ENCODE assay signal across 9 cellular contexts in genomic region chr22:29315286-29316195, GRCh38. TPM values are rescaled to one million over a fixed set of nuclear protein-coding genes. Genes with fewer than 3 reads are reported as not detected.
DNase-seq lines count a peak whose midpoint lies in the region; ATAC-seq, FAIRE-seq and TF ChIP-seq lines count a peak whose summit lies in the region.
"Had no signal": no experiment of that assay in that cellular context is flagged by ENCODE, and none has a peak within 500 bp of the region (broad histone marks: within the 10 kb centered on the region; RNA-seq: fewer than 3 reads in every experiment).

Gene RASL10A (minus strand): TSS chr22:29315697. CDS start chr22:29315246, 451 bp downstream.

- H3K27me3 ChIP-seq in right lobe of liver, result peaks cover 0 to 9% of the 10 kb centered on the region in 2 donors
- peaks cover 0 to 37% of the 10 kb centered on the region in 2 donors for H3K27me3 ChIP-seq in tibial artery

- 2% methylated on average over 11 of the region's 106 CpGs for WGBS in right lobe of liver (ENCODE audit: insufficient coverage, low coverage, low lambda C conversion rate, missing lambda C conversion rate)

- H3K36me3 ChIP-seq in right lobe of liver (no peaks in the 10 kb centered on the region), tibial artery (no peaks in the 10 kb centered on the region)

- H3K27ac ChIP-seq in right lobe of liver (no peak within 1 kb of the TSS), tibial artery (no peak within 1 kb of the TSS)

- H3K4me1 Mint-ChIP-seq in activated naive CD4-positive, alpha-beta T cell treated with anti-CD3 and anti-CD28 coated beads for 36 hours (ENCODE audit: low read depth), result peaks cover 21% of the 10 kb centered on the region
- H3K4me1 Mint-ChIP-seq in activated naive CD8-positive, alpha-beta T cell treated with anti-CD3 and anti-CD28 coated beads for 36 hours, result peaks cover 20% of the 10 kb centered on the region

- CTCF ChIA-PET in activated naive CD4-positive, alpha-beta T cell treated with anti-CD3 and anti-CD28 coated beads for 36 hours (lab: Charles Lee), result no interaction called here

- intact Hi-C loops in activated naive CD4-positive, alpha-beta T cell treated with anti-CD3 and anti-CD28 coated beads for 36 hours (cut with micrococcal nuclease), result no loop called here
- intact Hi-C loops in right lobe of liver (cut with DNase I), result no loop called here
- intact Hi-C loops in tibial artery (cut with DNase I; ENCODE audit: low total_unique reads), result no loop called here

- no peak for FAIRE-seq in H54 (lab: Jason Lieb, UNC)
- FAIRE-seq: bronchial epithelial cell had no signal

- no peaks in the 10 kb centered on the region for H3K9me3 ChIP-seq in right lobe of liver
- H3K9me3 ChIP-seq in tibial artery, result no peaks in the 10 kb centered on the region

- no peaks in the 10 kb centered on the region for H3K9me3 Mint-ChIP-seq in activated naive CD4-positive, alpha-beta T cell treated with anti-CD3 and anti-CD28 coated beads for 36 hours
- no peaks in the 10 kb centered on the region for H3K9me3 Mint-ChIP-seq in activated naive CD8-positive, alpha-beta T cell treated with anti-CD3 and anti-CD28 coated beads for 36 hours

- no peak for TF ChIP-seq CTCF in right lobe of liver (IDR thresholded peaks at IDR 0.05)
- no peak for TF ChIP-seq CTCF in tibial artery (IDR thresholded peaks at IDR 0.05)

- peaks cover 39% of the 10 kb centered on the region for H3K27me3 Mint-ChIP-seq in activated naive CD4-positive, alpha-beta T cell treated with anti-CD3 and anti-CD28 coated beads for 36 hours (ENCODE audit: low read depth)
- peaks cover 47% of the 10 kb centered on the region for H3K27me3 Mint-ChIP-seq in activated naive CD8-positive, alpha-beta T cell treated with anti-CD3 and anti-CD28 coated beads for 36 hours

- peak within 1 kb of the TSS in 1 of 3 donors; percentile 31 for H3K4me3 ChIP-seq in right lobe of liver
- peak within 1 kb of the TSS; percentile 8 to 48 for H3K4me3 ChIP-seq in tibial artery

- no peaks in the 10 kb centered on the region for H3K36me3 Mint-ChIP-seq in activated naive CD4-positive, alpha-beta T cell treated with anti-CD3 and anti-CD28 coated beads for 36 hours (ENCODE audit: low read depth)
- no peaks in the 10 kb centered on the region for H3K36me3 Mint-ChIP-seq in activated naive CD8-positive, alpha-beta T cell treated with anti-CD3 and anti-CD28 coated beads for 36 hours

- H3K4me1 ChIP-seq in right lobe of liver, result peaks cover 0 to 12% (median 4%) of the 10 kb centered on the region in 4 donors
- H3K4me1 ChIP-seq in tibial artery, result peaks cover 3 to 46% (median 43%) of the 10 kb centered on the region in 4 donors

- H3K4me3 Mint-ChIP-seq in activated naive CD4-positive, alpha-beta T cell treated with anti-CD3 and anti-CD28 coated beads for 36 hours, result peak within 1 kb of the TSS; percentile 14
- peak within 1 kb of the TSS; percentile 15 for H3K4me3 Mint-ChIP-seq in activated naive CD8-positive, alpha-beta T cell treated with anti-CD3 and anti-CD28 coated beads for 36 hours

- DNase-seq in activated naive CD4-positive, alpha-beta T cell treated with anti-CD3 and anti-CD28 coated beads for 36 hours, result no peak
- DNase-seq in activated naive CD4-positive, alpha-beta T cell treated with Interleukin-2 at 50 U/mL for 16 hours, result no peak
- DNase-seq in activated naive CD8-positive, alpha-beta T cell treated with anti-CD3 and anti-CD28 coated beads for 36 hours, result no peak
- DNase-seq in right lobe of liver (peak in 2 of 3 donors; percentile 38 to 48), tibial artery (peak in 1 of 2 donors; percentile 52), dedifferentiated amniotic fluid mesenchymal stem cell (ENCODE audit: extremely low spot score) (no peak), H54 (ENCODE audit: insufficient read length, low spot score) (no peak), midbrain (lab: John Stamatoyannopoulos, UW) (no peak)

- TF ChIP-seq POLR2A in right lobe of liver (IDR thresholded peaks at IDR 0.05) (no peak), H54 (IDR thresholded peaks at IDR 0.05; ENCODE audit: low read depth, low read length) (no peak)

- no peak for ATAC-seq in right lobe of liver

- H3K27ac Mint-ChIP-seq in activated naive CD4-positive, alpha-beta T cell treated with anti-CD3 and anti-CD28 coated beads for 36 hours, result no peak within 1 kb of the TSS
- no peak within 1 kb of the TSS for H3K27ac Mint-ChIP-seq in activated naive CD8-positive, alpha-beta T cell treated with anti-CD3 and anti-CD28 coated beads for 36 hours

RNA-seq across cellular contexts. Expression of gene RASL10A, which starts in this region (rescaled TPM):
- total RNA-seq in activated naive CD4-positive, alpha-beta T cell treated with anti-CD3 and anti-CD28 coated beads for 36 hours, result not detected
- under 1 TPM in 1 of 2 experiments, not detected in 1; 0.58 TPM for total RNA-seq in activated naive CD8-positive, alpha-beta T cell treated with anti-CD3 and anti-CD28 coated beads for 36 hours
- 1 to 10 TPM in 3 of 6 experiments, under 1 TPM in 3; 0.32 to 1.2 (median 0.87) TPM for total RNA-seq in right lobe of liver
- total RNA-seq: bronchial epithelial cell had no signal

Comparison
In these comparisons a context has a peak if more than half of its experiments do, and no peak if none do; other contexts are left out.
1. DNase-seq: peak in right lobe of liver (2 of 3); none in activated naive CD4-positive, alpha-beta T cell treated with anti-CD3 and anti-CD28 coated beads for 36 hours (single experiment), activated naive CD4-positive, alpha-beta T cell treated with Interleukin-2 at 50 U/mL for 16 hours (single experiment), activated naive CD8-positive, alpha-beta T cell treated with anti-CD3 and anti-CD28 coated beads for 36 hours (single experiment), dedifferentiated amniotic fluid mesenchymal stem cell (single experiment), H54 (single experiment) and midbrain (single experiment).